Comparison of ENCODE assay signal across 1 cellular context in the genomic region with DNA sequence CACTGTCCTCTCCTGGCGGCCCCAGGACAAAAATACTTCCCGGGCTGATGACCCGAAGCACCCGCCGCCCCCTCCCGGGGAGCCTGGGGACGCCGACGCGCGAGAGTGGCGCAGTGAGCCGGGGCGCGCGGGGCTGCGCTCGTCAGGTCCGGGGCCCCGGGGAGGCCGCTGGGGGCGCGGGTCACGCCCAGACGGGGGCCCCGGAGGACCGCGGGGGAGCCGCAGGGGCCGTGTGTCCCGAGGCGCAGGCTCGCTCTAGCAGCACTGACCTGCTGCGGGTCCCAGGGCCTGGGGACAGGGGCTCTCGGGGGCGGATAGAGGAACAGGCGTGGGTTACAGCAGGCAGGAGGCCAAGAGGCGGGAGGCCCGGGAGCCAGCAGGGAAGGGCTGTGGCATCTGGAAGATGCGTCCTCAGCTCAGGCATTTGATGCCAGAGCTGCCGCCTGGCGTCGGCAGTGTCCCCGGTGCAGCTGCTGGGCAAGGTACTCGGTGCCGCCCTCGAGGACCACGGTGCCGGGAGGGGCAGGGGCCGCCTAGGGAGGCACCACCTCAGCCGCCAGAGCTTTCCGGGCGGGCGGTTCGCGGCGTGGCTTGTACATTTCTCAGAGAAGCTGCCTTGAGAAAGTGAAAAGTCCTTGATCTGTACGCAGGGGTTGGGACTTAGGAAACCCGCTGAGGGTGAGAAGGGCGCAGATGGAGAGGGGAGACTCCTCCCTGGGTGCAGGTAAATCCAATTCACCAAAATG.
TF ChIP-seq lines count a peak whose summit lies in the region.

No MANE protein-coding gene starts in this region.

TF ChIP-seq in GM23338, 12 proteins besides CTCF, POLR2A, EP300 and RAD21 (continued from another document):
- TF ChIP-seq POLR2AphosphoS5 (IDR thresholded peaks at IDR 0.05; ENCODE audit: low read depth) (no peak), EZH2 (IDR thresholded peaks at IDR 0.05; ENCODE audit: low read depth, unreplicated experiment) (no peak), ZNF114 (CRISPR knock-in tag; IDR thresholded peaks at IDR 0.05) (no peak), JUNB (IDR thresholded peaks at IDR 0.05; ENCODE audit: unreplicated experiment) (no peak), CREB1 (CRISPR knock-in tag; IDR thresholded peaks at IDR 0.05; ENCODE audit: low read depth) (no peak), NANOG (IDR thresholded peaks at IDR 0.05; ENCODE audit: borderline replicate concordance) (no peak)
- TF ChIP-seq, protein P1, sequence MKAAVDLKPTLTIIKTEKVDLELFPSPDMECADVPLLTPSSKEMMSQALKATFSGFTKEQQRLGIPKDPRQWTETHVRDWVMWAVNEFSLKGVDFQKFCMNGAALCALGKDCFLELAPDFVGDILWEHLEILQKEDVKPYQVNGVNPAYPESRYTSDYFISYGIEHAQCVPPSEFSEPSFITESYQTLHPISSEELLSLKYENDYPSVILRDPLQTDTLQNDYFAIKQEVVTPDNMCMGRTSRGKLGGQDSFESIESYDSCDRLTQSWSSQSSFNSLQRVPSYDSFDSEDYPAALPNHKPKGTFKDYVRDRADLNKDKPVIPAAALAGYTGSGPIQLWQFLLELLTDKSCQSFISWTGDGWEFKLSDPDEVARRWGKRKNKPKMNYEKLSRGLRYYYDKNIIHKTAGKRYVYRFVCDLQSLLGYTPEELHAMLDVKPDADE (IDR thresholded peaks at IDR 0.05): no peak
- TF ChIP-seq, protein P2, sequence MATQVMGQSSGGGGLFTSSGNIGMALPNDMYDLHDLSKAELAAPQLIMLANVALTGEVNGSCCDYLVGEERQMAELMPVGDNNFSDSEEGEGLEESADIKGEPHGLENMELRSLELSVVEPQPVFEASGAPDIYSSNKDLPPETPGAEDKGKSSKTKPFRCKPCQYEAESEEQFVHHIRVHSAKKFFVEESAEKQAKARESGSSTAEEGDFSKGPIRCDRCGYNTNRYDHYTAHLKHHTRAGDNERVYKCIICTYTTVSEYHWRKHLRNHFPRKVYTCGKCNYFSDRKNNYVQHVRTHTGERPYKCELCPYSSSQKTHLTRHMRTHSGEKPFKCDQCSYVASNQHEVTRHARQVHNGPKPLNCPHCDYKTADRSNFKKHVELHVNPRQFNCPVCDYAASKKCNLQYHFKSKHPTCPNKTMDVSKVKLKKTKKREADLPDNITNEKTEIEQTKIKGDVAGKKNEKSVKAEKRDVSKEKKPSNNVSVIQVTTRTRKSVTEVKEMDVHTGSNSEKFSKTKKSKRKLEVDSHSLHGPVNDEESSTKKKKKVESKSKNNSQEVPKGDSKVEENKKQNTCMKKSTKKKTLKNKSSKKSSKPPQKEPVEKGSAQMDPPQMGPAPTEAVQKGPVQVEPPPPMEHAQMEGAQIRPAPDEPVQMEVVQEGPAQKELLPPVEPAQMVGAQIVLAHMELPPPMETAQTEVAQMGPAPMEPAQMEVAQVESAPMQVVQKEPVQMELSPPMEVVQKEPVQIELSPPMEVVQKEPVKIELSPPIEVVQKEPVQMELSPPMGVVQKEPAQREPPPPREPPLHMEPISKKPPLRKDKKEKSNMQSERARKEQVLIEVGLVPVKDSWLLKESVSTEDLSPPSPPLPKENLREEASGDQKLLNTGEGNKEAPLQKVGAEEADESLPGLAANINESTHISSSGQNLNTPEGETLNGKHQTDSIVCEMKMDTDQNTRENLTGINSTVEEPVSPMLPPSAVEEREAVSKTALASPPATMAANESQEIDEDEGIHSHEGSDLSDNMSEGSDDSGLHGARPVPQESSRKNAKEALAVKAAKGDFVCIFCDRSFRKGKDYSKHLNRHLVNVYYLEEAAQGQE (IDR thresholded peaks at IDR 0.05; ENCODE audit: unreplicated experiment): no peak
